ENCODE assay signal across 18 cellular contexts in genomic region chr22:27408068-27408467, GRCh38.
"Had no signal": no experiment of that assay in that cellular context is flagged by ENCODE, and none has a peak within 500 bp of the region (broad histone marks: within the 10 kb centered on the region; RNA-seq: fewer than 3 reads in every experiment).

No MANE protein-coding gene starts in this region.

- H3K4me1 ChIP-seq: esophagus squamous epithelium, pancreas, stomach, transverse colon had no signal

- H3K4me3 ChIP-seq: esophagus squamous epithelium, lung, pancreas, stomach, thoracic aorta, transverse colon had no signal

- H3K27ac ChIP-seq: esophagus squamous epithelium, foreskin keratinocyte, pancreas, stomach, thoracic aorta, transverse colon had no signal

- H3K36me3 ChIP-seq: esophagus squamous epithelium, pancreas, stomach, thoracic aorta, transverse colon had no signal

- H3K27me3 ChIP-seq: foreskin keratinocyte, pancreas, stomach, transverse colon had no signal

- DNase-seq: esophagus squamous epithelium; foreskin keratinocyte; left colon; left ventricle myocardium superior; mesendoderm; naive B cell; occipital lobe; pancreas; right cardiac atrium; small intestine; stimulated activated CD4-positive, alpha-beta T cell treated with anti-CD3 and anti-CD28 coated beads, Interleukin-12 subunit alpha, Interleukin-12 subunit beta, amount 100 ng/mL, for 4 hours; stimulated activated naive CD4-positive, alpha-beta T cell; stomach; substantia nigra; transverse colon had no signal

- FAIRE-seq: colon, pancreas, small intestine had no signal

- H3K9me3 ChIP-seq: pancreas, thoracic aorta, transverse colon had no signal
